11 cellular contexts compared by ENCODE assay signal in genomic region chr16:472199-472504, GRCh38.
"Had no signal": no experiment of that assay in that cellular context is flagged by ENCODE, and none has a peak within 500 bp of the region (broad histone marks: within the 10 kb centered on the region; RNA-seq: fewer than 3 reads in every experiment).

No MANE protein-coding gene starts in this region.

- H3K4me1 ChIP-seq: pancreas had no signal

- H3K27me3 ChIP-seq: pancreas, tibial artery, vagina had no signal

- H3K4me3 ChIP-seq: pancreas, tibial artery, vagina had no signal

- ATAC-seq: activated CD4-positive, alpha-beta T cell treated with anti-CD3 and anti-CD28 coated beads for 36 hours; left lobe of liver; pancreas had no signal

- H3K36me3 ChIP-seq: vagina had no signal

- H3K9me3 ChIP-seq: pancreas, tibial artery, vagina had no signal

- H3K27ac ChIP-seq: pancreas, tibial artery, vagina, VCaP had no signal

- DNase-seq: activated CD4-positive, alpha-beta memory T cell treated with anti-CD3 and anti-CD28 coated beads, Interleukin-2, amount 10 ng/mL, durations not matched to agents 7 days and 5 days; activated CD4-positive, alpha-beta T cell treated with anti-CD3 and anti-CD28 coated beads for 36 hours; activated CD8-positive, alpha-beta memory T cell treated with anti-CD3 and anti-CD28 coated beads, Interleukin-2, amount 50 U/mL, for 4 hours; erythroblast; pancreas; small intestine; T-helper 1 cell; tibial artery had no signal
